Comparison of ENCODE assay signal across 27 cellular contexts in the genomic region with DNA sequence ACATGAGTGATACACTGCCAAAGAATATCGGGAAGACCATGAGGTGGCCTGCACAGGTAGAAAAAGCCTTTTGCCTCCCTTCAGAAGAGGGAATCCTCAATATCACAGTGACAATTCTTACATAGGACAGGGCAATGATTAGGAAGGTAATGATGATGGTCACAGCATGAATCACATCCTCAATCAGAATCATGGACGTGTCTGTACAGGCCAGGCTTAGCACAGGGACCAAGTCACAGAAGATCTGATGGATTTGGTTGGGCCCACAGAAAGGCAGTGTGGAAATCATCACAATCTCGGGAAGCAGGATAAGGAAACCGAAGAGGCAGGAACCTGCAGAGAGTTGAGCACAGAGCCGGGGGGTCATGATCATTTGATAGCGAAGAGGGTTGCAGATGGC. TPM values are rescaled to one million over a fixed set of nuclear protein-coding genes. Genes with fewer than 3 reads are reported as not detected.
"Had no signal": no experiment of that assay in that cellular context is flagged by ENCODE, and none has a peak within 500 bp of the region (broad histone marks: within the 10 kb centered on the region; RNA-seq: fewer than 3 reads in every experiment).

No MANE protein-coding gene starts in this region.

- H3K27me3 ChIP-seq: MG63, Peyer's patch, SJSA1 had no signal

- H3K27ac ChIP-seq: PC-9, Peyer's patch, SJSA1, SK-N-MC had no signal

- H3K4me2 ChIP-seq: PC-9 had no signal

- H2AFZ ChIP-seq: PC-9 had no signal

- H3K36me3 ChIP-seq: MG63, Peyer's patch, SJSA1 had no signal

- H3K4me1 ChIP-seq: Peyer's patch, SJSA1 had no signal

- DNase-seq: KG1; MG63; NCI-H1092; NCI-H1105 treated with DMSO at 0.1 percent for 48 hours; NCI-H1417 treated with DMSO at 0.1 percent for 48 hours; NCI-H146; NCI-H1694 treated with DMSO at 0.1 percent for 48 hours; NCI-H1930; NCI-H2081; NCI-H2107; NCI-H226; NCI-H446; NCI-H510A; NCI-H524 treated with DMSO at 0.1 percent for 48 hours; NCI-H69; NCI-H774; NK-92 treated with Interleukin-12 subunit alpha and Interleukin-12 subunit beta, amount 100 ng/mL, for 24 hours; PC-9; Peyer's patch; Right ventricle myocardium superior; SIG-M5 had no signal

- H3K4me3 ChIP-seq: MG63, PC-9, Peyer's patch, SJSA1, SK-N-MC had no signal

- H3K9me3 ChIP-seq: MG63, Peyer's patch, SJSA1 had no signal

RNA-seq across cellular contexts. Expression of a gene that starts 3.2 kb away (rescaled TPM):
- total RNA-seq: HT-29, LHCN-M2, OCI-LY7, PC-9, Peyer's patch, Right ventricle myocardium superior, RPMI7951, SJSA1 had no signal

RNA-seq across cellular contexts. Expression of a gene that starts 16.9 kb away (rescaled TPM):
- total RNA-seq: HT-29, LHCN-M2, OCI-LY7, PC-9, Peyer's patch, Right ventricle myocardium superior, RPMI7951, SJSA1 had no signal

RNA-seq across cellular contexts. Expression of a gene that starts 30.8 kb away (rescaled TPM):
- total RNA-seq: HT-29, LHCN-M2, PC-9, Peyer's patch, Right ventricle myocardium superior, RPMI7951, SJSA1 had no signal

RNA-seq across cellular contexts. Expression of a gene that starts 37.2 kb away (rescaled TPM):
- total RNA-seq: HT-29, LHCN-M2, OCI-LY7, PC-9, Peyer's patch, Right ventricle myocardium superior, RPMI7951, SJSA1 had no signal

RNA-seq across cellular contexts. Expression of a gene that starts 54.7 kb away (rescaled TPM):
- total RNA-seq: HT-29, LHCN-M2, OCI-LY7, PC-9, Peyer's patch, Right ventricle myocardium superior, RPMI7951, SJSA1 had no signal
